In genomic region chr1:51165540-51165939, GRCh38 we compare ENCODE assay signal across 20 cellular contexts.
DNase-seq lines count a peak whose midpoint lies in the region; ATAC-seq and TF ChIP-seq lines count a peak whose summit lies in the region.
"Had no signal": no experiment of that assay in that cellular context is flagged by ENCODE, and none has a peak within 500 bp of the region (broad histone marks: within the 10 kb centered on the region; RNA-seq: fewer than 3 reads in every experiment).

No MANE protein-coding gene starts in this region.

- no TSS peak for BruUV-seq in PC-3 (replicated peaks; lab: Mats Ljungman, UMichigan)

- peak; percentile 56 for ATAC-seq in HG03460 (IDR thresholded peaks at IDR 0.05; ENCODE audit: unreplicated experiment)
- ATAC-seq in PC-3 = peak; percentile 21
- ATAC-seq in effector memory CD8-positive, alpha-beta T cell (replicated peaks) = no peak
- ATAC-seq: A549; CD8-positive, alpha-beta T cell; GM12878 had no signal

- TF ChIP-seq POLR2A in sigmoid colon (IDR thresholded peaks at IDR 0.05) = no peak
- no peak for TF ChIP-seq POLR2A in stomach (IDR thresholded peaks at IDR 0.05)
- TF ChIP-seq POLR2A in erythroblast (IDR thresholded peaks at IDR 0.05; ENCODE audit: low read length) = no peak

- H3K9me3 Mint-ChIP-seq in effector memory CD8-positive, alpha-beta T cell = no peaks in the 10 kb centered on the region
- H3K9me3 Mint-ChIP-seq: CD4-positive, alpha-beta T cell; CD8-positive, alpha-beta T cell had no signal

- peaks cover 0 to 10% of the 10 kb centered on the region in 2 donors for H3K27me3 Mint-ChIP-seq in effector memory CD8-positive, alpha-beta T cell
- H3K27me3 Mint-ChIP-seq: B cell; CD4-positive, alpha-beta T cell had no signal

- no peak overlapping the region; the same call in 1 of the 2 replicates for H3K9ac ChIP-seq in PC-3 (ENCODE audit: low read length)
- H3K9ac ChIP-seq: BLaER1 treated with 17β-estradiol and CSF1 and Interleukin-3, amounts not matched to agents 10 nM and 100 nM had no signal

- TF ChIP-seq EP300 in sigmoid colon (IDR thresholded peaks at IDR 0.05) = no peak
- no peak for TF ChIP-seq EP300 in stomach (IDR thresholded peaks at IDR 0.05)

- H3K27ac ChIP-seq in PC-3 (ENCODE audit: low read length) (peak overlapping the region; percentile 77), sigmoid colon (no peak overlapping the region), stomach (no peak overlapping the region)
- H3K27ac ChIP-seq: 22Rv1; A549; BLaER1 treated with 17β-estradiol and CSF1 and Interleukin-3, amounts not matched to agents 10 nM and 100 nM; C4-2B had no signal

- CTCF ChIA-PET in PC-3 (lab: Charles Lee) = interaction anchor here (1.0 kb wide), 1 partner anchor 77 kb away, joined by 4 read pairs; no protein-coding TSS in a partner anchor

- H3K79me2 ChIP-seq in PC-3 (ENCODE audit: low read length) = no peaks in the 10 kb centered on the region

- H3K36me3 Mint-ChIP-seq in effector memory CD8-positive, alpha-beta T cell (ENCODE audit: insufficient read depth) = no peaks in the 10 kb centered on the region
- H3K36me3 Mint-ChIP-seq: CD8-positive, alpha-beta T cell had no signal

- no peaks in the 10 kb centered on the region for H3K4me1 Mint-ChIP-seq in effector memory CD8-positive, alpha-beta T cell (ENCODE audit: low read depth in 2 of 2)
- H3K4me1 Mint-ChIP-seq: B cell had no signal

- H3K4me1 ChIP-seq in PC-3 (ENCODE audit: insufficient read depth, low read length) (peaks cover 38% of the 10 kb centered on the region), sigmoid colon (peaks cover 0 to 8% (median 3%) of the 10 kb centered on the region in 4 donors), stomach (peaks cover 0 to 7% (median 0%) of the 10 kb centered on the region in 4 donors)
- H3K4me1 ChIP-seq: BLaER1 treated with 17β-estradiol and CSF1 and Interleukin-3, amounts not matched to agents 10 nM and 100 nM; Caco-2 had no signal

- DNase-seq in GM12865 (ENCODE audit: low read depth) (peak; percentile 46), PC-3 (peak; percentile 23), sigmoid colon (no peak), HUDEP-2 (lab: John Stamatoyannopoulos, UW; ENCODE audit: unreplicated experiment in 76 of 76) (no peak), stomach (no peak), erythroblast (lab: John Stamatoyannopoulos, UW) (no peak)
- DNase-seq in effector memory CD8-positive, alpha-beta T cell = no peak
- DNase-seq: AML-193; Caco-2; CD4-positive, alpha-beta T cell; CD8-positive, alpha-beta T cell; DMS79 treated with DMSO at 0.1 percent for 48 hours; GF-D8 had no signal

- no peaks in the 10 kb centered on the region for H3K27me3 ChIP-seq in PC-3 (ENCODE audit: low read length)
- no peaks in the 10 kb centered on the region for H3K27me3 ChIP-seq in sigmoid colon
- H3K27me3 ChIP-seq in stomach = no peaks in the 10 kb centered on the region
- H3K27me3 ChIP-seq: BLaER1 treated with 17β-estradiol and CSF1 and Interleukin-3, amounts not matched to agents 10 nM and 100 nM had no signal

- POLR2A ChIA-PET in PC-3 (lab: Charles Lee; ENCODE audit: unreplicated experiment) = no interaction called here

- H3K36me3 ChIP-seq in PC-3 (ENCODE audit: low read depth, low read length) (no peaks in the 10 kb centered on the region), sigmoid colon (no peaks in the 10 kb centered on the region), stomach (no peaks in the 10 kb centered on the region)
- H3K36me3 ChIP-seq: BLaER1 treated with 17β-estradiol and CSF1 and Interleukin-3, amounts not matched to agents 10 nM and 100 nM had no signal

- no peak overlapping the region for H2AFZ ChIP-seq in PC-3 (ENCODE audit: low read length)

- intact Hi-C loops in PC-3 (cut with micrococcal nuclease) = no loop called here
- intact Hi-C loops in sigmoid colon (cut with DNase I) = no loop called here
- intact Hi-C loops in stomach (cut with DNase I; ENCODE audit: low total_unique reads) = no loop called here

- H3K4me3 Mint-ChIP-seq in effector memory CD8-positive, alpha-beta T cell = no peak overlapping the region
- H3K4me3 Mint-ChIP-seq: B cell; CD4-positive, alpha-beta T cell; CD8-positive, alpha-beta T cell had no signal

- H3K9me3 ChIP-seq in PC-3 (ENCODE audit: low read length) (no peaks in the 10 kb centered on the region), sigmoid colon (no peaks in the 10 kb centered on the region), stomach (no peaks in the 10 kb centered on the region)
- H3K9me3 ChIP-seq: A549; BLaER1 treated with 17β-estradiol and CSF1 and Interleukin-3, amounts not matched to agents 10 nM and 100 nM; Caco-2 had no signal

- no peak for TF ChIP-seq CTCF in GM12865 (IDR thresholded peaks at IDR 0.05; ENCODE audit: insufficient read depth, low read depth, low read length, missing control alignments)
- no peak for TF ChIP-seq CTCF in PC-3 (conservative IDR thresholded peaks at IDR 0.05; ENCODE audit: low read depth, low read length)
- no peak for TF ChIP-seq CTCF in sigmoid colon (IDR thresholded peaks at IDR 0.05)
- no peak for TF ChIP-seq CTCF in stomach (IDR thresholded peaks at IDR 0.05)

- peaks cover 3% of the 10 kb centered on the region for H3F3A ChIP-seq in PC-3 (ENCODE audit: low read length, unreplicated experiment)

- H3K4me2 ChIP-seq in PC-3 (ENCODE audit: low read length) = peak overlapping the region; percentile 51
- H3K4me2 ChIP-seq: A549; BLaER1 treated with 17β-estradiol and CSF1 and Interleukin-3, amounts not matched to agents 10 nM and 100 nM had no signal

- H3K4me3 ChIP-seq in GM12865 (ENCODE audit: low read depth, low read length) = no peak overlapping the region
- no peak overlapping the region for H3K4me3 ChIP-seq in PC-3 (ENCODE audit: low read length)
- no peak overlapping the region for H3K4me3 ChIP-seq in sigmoid colon
- H3K4me3 ChIP-seq in stomach = no peak overlapping the region
- H3K4me3 ChIP-seq: A549; BLaER1 treated with 17β-estradiol and CSF1 and Interleukin-3, amounts not matched to agents 10 nM and 100 nM; GM12878 had no signal

- H3K9me2 ChIP-seq in PC-3 (replicated peaks; ENCODE audit: low read length) = no peaks in the 10 kb centered on the region

- H4K20me1 ChIP-seq in PC-3 (ENCODE audit: low read length) = no peaks in the 10 kb centered on the region
- H4K20me1 ChIP-seq: BLaER1 treated with 17β-estradiol and CSF1 and Interleukin-3, amounts not matched to agents 10 nM and 100 nM had no signal

- peak overlapping the region; percentile 35 to 49 for H3K27ac Mint-ChIP-seq in effector memory CD8-positive, alpha-beta T cell
- H3K27ac Mint-ChIP-seq: B cell; CD4-positive, alpha-beta T cell; CD8-positive, alpha-beta T cell had no signal

Comparison
In these comparisons a context has a peak if more than half of its experiments do, and no peak if none do; other contexts are left out.
1. DNase-seq: peak in GM12865 (single experiment) and PC-3 (single experiment); none in effector memory CD8-positive, alpha-beta T cell (0 of 3), sigmoid colon (single experiment), HUDEP-2 (0 of 76), stomach (single experiment) and erythroblast (0 of 2).